Comparison of ENCODE assay signal across 30 cellular contexts in genomic region chr2:80030135-80030534, GRCh38.
DNase-seq lines count a peak whose midpoint lies in the region; ATAC-seq, FAIRE-seq and TF ChIP-seq lines count a peak whose summit lies in the region.
"Had no signal": no experiment of that assay in that cellular context is flagged by ENCODE, and none has a peak within 500 bp of the region (broad histone marks: within the 10 kb centered on the region; RNA-seq: fewer than 3 reads in every experiment).

No MANE protein-coding gene starts in this region.

- H3K9me3 ChIP-seq in IMR-90 (ENCODE audit: control insufficient read depth, insufficient read depth, low read length) (no peaks in the 10 kb centered on the region), MM.1S (replicated peaks; ENCODE audit: insufficient read depth, low read length) (no peaks in the 10 kb centered on the region), H1 (ENCODE audit: insufficient read depth in 2 of 2, low read depth in 1 of 2, low read length in 1 of 2) (no peaks in the 10 kb centered on the region), thyroid gland (no peaks in the 10 kb centered on the region)
- H3K9me3 ChIP-seq: A549; BLaER1 treated with 17β-estradiol and CSF1 and Interleukin-3, amounts not matched to agents 10 nM and 100 nM; SJCRH30 had no signal

- no peaks in the 10 kb centered on the region; the same call in 1 of the 2 replicates for H3K9me1 ChIP-seq in IMR-90 (ENCODE audit: insufficient read depth, low read length)

- H3K14ac ChIP-seq in IMR-90 (replicated peaks; ENCODE audit: low read depth, low read length) (no peak overlapping the region), H1 (ENCODE audit: insufficient read length) (no peak overlapping the region)

- no peak overlapping the region for H2BK15ac ChIP-seq in IMR-90 (ENCODE audit: low read depth, low read length)
- H2BK15ac ChIP-seq in H1 (ENCODE audit: low read length): no peak overlapping the region

- DNase-seq in IMR-90 (peak; percentile 11), MM.1S (peak; percentile 69), NOMO-1 treated with dmso at 0.1 percent for 144 hours (lab: John Stamatoyannopoulos, UW; ENCODE audit: unreplicated experiment) (peak; percentile 58), H1 (ENCODE audit: low read depth in 1 of 2, low spot score in 2 of 2) (no peak), omental fat pad (ENCODE audit: low spot score) (no peak), thyroid gland (no peak), superior temporal gyrus (ENCODE audit: extremely low spot score) (no peak), GM13976 (ENCODE audit: low spot score) (no peak)
- DNase-seq: AML-193; CD4-positive, alpha-beta T cell; GDM1; GOT3; HCEC 1CT; NCI-H1092 treated with DMSO at 0.1 percent for 48 hours; NCI-H1436; NCI-H187; NCI-H2081 treated with DMSO at 0.1 percent for 48 hours; NCI-H2171; NCI-H226; NCI-H510A; NCI-H748 treated with DMSO at 0.1 percent for 48 hours; PC-9; SJCRH30; T-helper 17 cell had no signal

- no peaks in the 10 kb centered on the region; the same call in 1 of the 2 replicates for H3K23me2 ChIP-seq in H1 (ENCODE audit: low read depth, low read length)

- H3K23ac ChIP-seq in IMR-90 (ENCODE audit: low read depth, low read length) (no peak overlapping the region), H1 (ENCODE audit: insufficient read length) (no peak overlapping the region)

- H4K8ac ChIP-seq in IMR-90 (ENCODE audit: low read depth in 2 of 2, low read length in 2 of 2) (no peak overlapping the region), H1 (ENCODE audit: extremely low read depth, insufficient read depth, low read length) (no peak overlapping the region)

- in situ Hi-C loops in IMR-90 (cut with MboI; ENCODE audit: low sequenced_read_pairs) (no loop called here), GM13976 (cut with MboI; ENCODE audit: low sequenced_read_pairs, unreplicated experiment) (no loop called here)

- H2AK9ac ChIP-seq in IMR-90 (replicated peaks; ENCODE audit: low read depth, low read length, poor library complexity): no peak overlapping the region

- H3K36me3 ChIP-seq in IMR-90 (ENCODE audit: control insufficient read depth, insufficient read depth, low read length) (no peaks in the 10 kb centered on the region), MM.1S (replicated peaks; ENCODE audit: insufficient read depth, low read length) (no peaks in the 10 kb centered on the region), H1 (ENCODE audit: control insufficient read depth in 2 of 4, insufficient read depth in 4 of 4, low read length in 3 of 4) (no peaks in the 10 kb centered on the region), thyroid gland (no peaks in the 10 kb centered on the region)
- H3K36me3 ChIP-seq: BLaER1 treated with 17β-estradiol and CSF1 and Interleukin-3, amounts not matched to agents 10 nM and 100 nM; SJCRH30 had no signal

- peak overlapping the region; percentile 75; the same call in 1 of the 2 replicates for H3K18ac ChIP-seq in IMR-90 (ENCODE audit: low read depth, low read length)
- H3K18ac ChIP-seq in H1 (ENCODE audit: extremely low read depth, low read length): no peak overlapping the region

- H2AFZ ChIP-seq in IMR-90 (replicated peaks; ENCODE audit: low read length, poor library complexity): no peak overlapping the region
- no peak overlapping the region for H2AFZ ChIP-seq in MM.1S (ENCODE audit: low read length)
- no peak overlapping the region for H2AFZ ChIP-seq in H1 (ENCODE audit: low read length)
- H2AFZ ChIP-seq: PC-9 had no signal

- no peak overlapping the region for H2BK12ac ChIP-seq in H1 (ENCODE audit: low read depth, low read length)

- H3K27me3 ChIP-seq in IMR-90 (ENCODE audit: control insufficient read depth, insufficient read depth, low read length) (no peaks in the 10 kb centered on the region), MM.1S (replicated peaks; ENCODE audit: insufficient read depth, low read length) (no peaks in the 10 kb centered on the region), H1 (replicated peaks in 1 of 4; ENCODE audit: control insufficient read depth in 3 of 4, extremely low read depth in 1 of 4, insufficient read depth in 3 of 4, low read length in 3 of 4) (no peaks in the 10 kb centered on the region), thyroid gland (no peaks in the 10 kb centered on the region)
- H3K27me3 ChIP-seq: BLaER1 treated with 17β-estradiol and CSF1 and Interleukin-3, amounts not matched to agents 10 nM and 100 nM had no signal

- H3K4me2 ChIP-seq in IMR-90 (ENCODE audit: low read depth, low read length) (peak overlapping the region; percentile 54; the same call in 1 of the 2 replicates), MM.1S (ENCODE audit: low read depth, low read length) (peak overlapping the region; percentile 19; the same call in 1 of the 2 replicates), H1 (ENCODE audit: insufficient read depth in 1 of 2, low read depth in 2 of 2, low read length in 2 of 2) (no peak overlapping the region)
- H3K4me2 ChIP-seq: A549, PC-9 had no signal

- H2AK5ac ChIP-seq in IMR-90 (ENCODE audit: low read depth, low read length) (no peak overlapping the region), H1 (ENCODE audit: low read depth, low read length) (no peak overlapping the region)

- TF ChIP-seq POLR2A in IMR-90 (IDR thresholded peaks at IDR 0.05; ENCODE audit: low read depth, low read length) (no peak), H1 (IDR thresholded peaks at IDR 0.05; ENCODE audit: control extremely low read depth in 1 of 2, low read depth in 2 of 2, low read length in 2 of 2) (no peak), thyroid gland (IDR thresholded peaks at IDR 0.05) (no peak)

- H3K9ac ChIP-seq in IMR-90 (ENCODE audit: low read depth, low read length) (no peak overlapping the region), MM.1S (ENCODE audit: low read length) (no peak overlapping the region), H1 (replicated peaks in 1 of 4; ENCODE audit: extremely low read depth in 1 of 4, low read depth in 3 of 4, low read length in 3 of 4) (no peak overlapping the region)
- H3K9ac ChIP-seq: BLaER1 treated with 17β-estradiol and CSF1 and Interleukin-3, amounts not matched to agents 10 nM and 100 nM had no signal

- CTCF ChIA-PET in IMR-90 (lab: Yijun Ruan, JAX) (interaction anchor here (0.6 kb wide), 1 partner anchor 50 kb away, joined by 4 read pairs; no protein-coding TSS in a partner anchor), H1 (lab: Charles Lee; ENCODE audit: partially characterized antibody) (interaction anchor here (1.2 to 1.7 kb wide), 2 partner anchors 10 to 15 kb away, joined by 4 read pairs; no protein-coding TSS in a partner anchor)

- POLR2A ChIA-PET in IMR-90 (lab: Charles Lee; ENCODE audit: unreplicated experiment) (no interaction called here), H1 (lab: Charles Lee; ENCODE audit: partially characterized antibody) (no interaction called here)

- BruUV-seq in IMR-90 (replicated peaks; lab: Mats Ljungman, UMichigan): no TSS peak

- H3K27ac ChIP-seq in IMR-90 (ENCODE audit: insufficient read depth, low read length) (no peak overlapping the region), MM.1S (ENCODE audit: low read length) (no peak overlapping the region), H1 (ENCODE audit: low read depth, low read length) (no peak overlapping the region), thyroid gland (no peak overlapping the region)
- H3K27ac ChIP-seq: A549; BLaER1 treated with 17β-estradiol and CSF1 and Interleukin-3, amounts not matched to agents 10 nM and 100 nM; PC-9; SJCRH30 had no signal

- dilution Hi-C loops in IMR-90 (cut with HindIII; ENCODE audit: low sequenced_read_pairs, unreplicated experiment): no loop called here

- no peak overlapping the region for H3K4ac ChIP-seq in IMR-90 (ENCODE audit: low read depth, low read length)
- H3K4ac ChIP-seq in H1 (replicated peaks; ENCODE audit: insufficient read length, low read depth, low read length): no peak overlapping the region

- H3K9me2 ChIP-seq in MM.1S (replicated peaks; ENCODE audit: insufficient read depth, low read length): no peaks in the 10 kb centered on the region

- H3K4me1 ChIP-seq in IMR-90 (ENCODE audit: control insufficient read depth, insufficient read depth, low read length) (peaks cover 3% of the 10 kb centered on the region; the same call in 1 of the 2 replicates), MM.1S (ENCODE audit: low read length) (peaks cover 11% of the 10 kb centered on the region), H1 (replicated peaks in 1 of 4; ENCODE audit: control insufficient read depth in 3 of 4, insufficient read depth in 4 of 4, low read length in 3 of 4) (no peaks in the 10 kb centered on the region), thyroid gland (no peaks in the 10 kb centered on the region)
- H3K4me1 ChIP-seq: A549, SJCRH30 had no signal

- H2BK120ac ChIP-seq in IMR-90 (ENCODE audit: low read depth, low read length): no peak overlapping the region
- no peak overlapping the region for H2BK120ac ChIP-seq in H1 (replicated peaks; ENCODE audit: low read depth, low read length)

- no peak for ATAC-seq in IMR-90 (ENCODE audit: low read depth)
- no peak for ATAC-seq in omental fat pad (ENCODE audit: low FRiP score)
- ATAC-seq: A549, GM12878, Right ventricle myocardium inferior, SK-N-SH treated with all-trans-retinoic acid at 6 μM for 48 hours, T-helper 17 cell had no signal

- peak; percentile 42 for FAIRE-seq in H1 (lab: Jason Lieb, UNC)
- FAIRE-seq: A549, D721Med, GM12878 had no signal

- H2BK5ac ChIP-seq in IMR-90 (ENCODE audit: low read depth, low read length, poor library complexity, severe bottlenecking) (no peak overlapping the region), H1 (ENCODE audit: low read depth, low read length) (no peak overlapping the region)

- H3F3A ChIP-seq in MM.1S (ENCODE audit: insufficient read depth, low read length): no peaks in the 10 kb centered on the region

- H4K20me1 ChIP-seq in IMR-90 (ENCODE audit: insufficient read depth, low read length) (no peaks in the 10 kb centered on the region), MM.1S (ENCODE audit: insufficient read depth, low read length) (no peaks in the 10 kb centered on the region), H1 (replicated peaks in 1 of 2; ENCODE audit: control insufficient read depth in 1 of 2, insufficient read depth in 2 of 2, low read length in 2 of 2) (no peaks in the 10 kb centered on the region)
- H4K20me1 ChIP-seq: BLaER1 treated with 17β-estradiol and CSF1 and Interleukin-3, amounts not matched to agents 10 nM and 100 nM had no signal

- intact Hi-C loops in IMR-90 (cut with micrococcal nuclease): no loop called here
- intact Hi-C loops in thyroid gland (cut with DNase I): no loop called here

- H4K5ac ChIP-seq in IMR-90 (ENCODE audit: low read depth, low read length) (peak overlapping the region; percentile 71; the same call in 1 of the 2 replicates), H1 (ENCODE audit: insufficient read length, low read depth, low read length) (no peak overlapping the region)

- H3K4me3 ChIP-seq in IMR-90 (ENCODE audit: insufficient read depth, low read depth, low read length): no peak overlapping the region
- no peak overlapping the region for H3K4me3 ChIP-seq in MM.1S (ENCODE audit: low read length)
- no peak overlapping the region for H3K4me3 ChIP-seq in H1 (ENCODE audit: extremely low read depth in 1 of 4, insufficient read depth in 2 of 4, low read depth in 3 of 4, low read length in 4 of 4)
- no peak overlapping the region for H3K4me3 ChIP-seq in thyroid gland (replicated peaks in 1 of 3)
- H3K4me3 ChIP-seq: A549; BLaER1 treated with 17β-estradiol and CSF1 and Interleukin-3, amounts not matched to agents 10 nM and 100 nM; GM12878; PC-9; SJCRH30 had no signal

- H3K79me1 ChIP-seq in IMR-90 (ENCODE audit: low read depth in 1 of 2, low read length in 2 of 2): no peaks in the 10 kb centered on the region
- no peaks in the 10 kb centered on the region for H3K79me1 ChIP-seq in H1 (ENCODE audit: low read depth, low read length)

- H3K79me2 ChIP-seq in MM.1S (ENCODE audit: low read length) (no peaks in the 10 kb centered on the region), H1 (ENCODE audit: control insufficient read depth in 1 of 2, insufficient read depth in 2 of 2, low read length in 2 of 2) (no peaks in the 10 kb centered on the region)

- H3K56ac ChIP-seq in IMR-90 (ENCODE audit: extremely low read depth, insufficient read depth, low read length): no peak overlapping the region
- no peak overlapping the region for H3K56ac ChIP-seq in H1 (replicated peaks; ENCODE audit: insufficient read length, low read depth, low read length)

- no peak overlapping the region for H4K91ac ChIP-seq in IMR-90 (ENCODE audit: insufficient read depth, low read depth, low read length)
- H4K91ac ChIP-seq in H1 (replicated peaks; ENCODE audit: insufficient read length, low read length): no peak overlapping the region

- TF ChIP-seq EP300 in H1 (IDR thresholded peaks at IDR 0.05; ENCODE audit: borderline replicate concordance in 1 of 2, low read depth in 2 of 2, low read length in 2 of 2): no peak

- no CpG with 5 or more reads among the region's 2 CpGs for WGBS in IMR-90 (ENCODE audit: extremely low coverage in 2 of 2, insufficient read length in 1 of 2), 2 experiments
- 86% methylated on average over 2 of the region's 2 CpGs; no CpG with 5 or more reads in 1 of the 2 experiments for whole genome bisulfite sequencing in H1 (ENCODE audit: extremely low coverage in 1 of 2, insufficient coverage in 1 of 2, insufficient read length in 1 of 2, insufficient replicate concordance in 2 of 2, low coverage in 1 of 2, low lambda C conversion rate in 2 of 2, missing lambda C conversion rate in 1 of 2), 2 experiments
- 48 to 63% methylated on average over 2 of the region's 2 CpGs for WGBS in thyroid gland, 2 donors

- no peak overlapping the region for H2BK20ac ChIP-seq in IMR-90 (ENCODE audit: low read depth, low read length)
- H2BK20ac ChIP-seq in H1 (ENCODE audit: low read length): no peak overlapping the region

- TF ChIP-seq RAD21 in IMR-90 (IDR thresholded peaks at IDR 0.05; ENCODE audit: low read length) (no peak), H1 (IDR thresholded peaks at IDR 0.05 in 1 of 2, conservative IDR thresholded peaks at IDR 0.05 in 1 of 2; ENCODE audit: low read depth in 2 of 2, low read length in 2 of 2) (no peak)

- TF ChIP-seq CTCF in IMR-90 (conservative IDR thresholded peaks at IDR 0.05; ENCODE audit: low read depth, low read length) (no peak), MM.1S (IDR thresholded peaks at IDR 0.05; ENCODE audit: low read length) (no peak), H1 (IDR thresholded peaks at IDR 0.05; ENCODE audit: control extremely low read depth in 1 of 3, insufficient read depth in 1 of 3, low read depth in 1 of 3, low read length in 3 of 3) (no peak), omental fat pad (IDR thresholded peaks at IDR 0.05) (no peak), thyroid gland (IDR thresholded peaks at IDR 0.05) (no peak), GM13976 (IDR thresholded peaks at IDR 0.05; ENCODE audit: borderline replicate concordance, control extremely low read depth, extremely low read depth, insufficient read depth, missing control alignments) (no peak)

Comparison
In these comparisons a context has a peak if more than half of its experiments do, and no peak if none do; other contexts are left out.
1. DNase-seq: peak in IMR-90 (single experiment), MM.1S (single experiment) and NOMO-1 treated with dmso at 0.1 percent for 144 hours (single experiment); none in H1 (0 of 2), omental fat pad (single experiment), thyroid gland (0 of 2), superior temporal gyrus (single experiment) and GM13976 (single experiment).
2. H3K4me2 ChIP-seq: peak in IMR-90 (single experiment) and MM.1S (single experiment); none in H1 (0 of 2).